8 cellular contexts compared by ENCODE assay signal in genomic region chr10:28393956-28394568, GRCh38.
DNase-seq lines count a peak whose midpoint lies in the region; ATAC-seq and TF ChIP-seq lines count a peak whose summit lies in the region.

No MANE protein-coding gene starts in this region.

- intact Hi-C loops in left colon (cut with DNase I, micrococcal nuclease) = no loop called here

- ATAC-seq in HG02642 (IDR thresholded peaks at IDR 0.05; ENCODE audit: poor library complexity, unreplicated experiment) (peak; percentile 81), left colon (peak; percentile 60), HG02973 (IDR thresholded peaks at IDR 0.05; ENCODE audit: unreplicated experiment) (no peak)

- TF ChIP-seq CTCF in GM12874 (IDR thresholded peaks at IDR 0.05; ENCODE audit: insufficient read depth, low read depth, low read length) = peak; percentile 93

- H3K27ac ChIP-seq in caudate nucleus (ENCODE audit: low read depth, low read length) = no peak overlapping the region

- DNase-seq in NCI-H2107 treated with DMSO at 0.1 percent for 48 hours (lab: John Stamatoyannopoulos, UW; ENCODE audit: unreplicated experiment) (peak; percentile 42), caudate nucleus (lab: John Stamatoyannopoulos, UW) (peak in 39 of 61 donors; percentile 0 to 55 (median 12)), left colon (peak; percentile 59 to 67)
- DNase-seq in activated CD4-positive, CD25-positive, alpha-beta regulatory T cell (lab: John Stamatoyannopoulos, UW) = peak; percentile 15 to 39 (median 28)
- DNase-seq in stimulated activated CD4-positive, alpha-beta T cell treated with anti-CD3 and anti-CD28 coated beads, Interleukin-4, amount 100 ng/mL, for 1 hour = peak; percentile 61

Comparison
In these comparisons a context has a peak if more than half of its experiments do, and no peak if none do; other contexts are left out.
1. DNase-seq: peak in every context shown above with its lines; median percentile 63 in left colon; 61 in stimulated activated CD4-positive, alpha-beta T cell treated with anti-CD3 and anti-CD28 coated beads, Interleukin-4, amount 100 ng/mL, for 1 hour; 42 in NCI-H2107 treated with DMSO at 0.1 percent for 48 hours; 28 in activated CD4-positive, CD25-positive, alpha-beta regulatory T cell; 12 in caudate nucleus.